Comparison of ENCODE assay signal across 11 cellular contexts in genomic region chr1:2206813-2207488, GRCh38. TPM values are rescaled to one million over a fixed set of nuclear protein-coding genes. Genes with fewer than 3 reads are reported as not detected.
DNase-seq lines count a peak whose midpoint lies in the region; ATAC-seq, FAIRE-seq and TF ChIP-seq lines count a peak whose summit lies in the region.
"Had no signal": no experiment of that assay in that cellular context is flagged by ENCODE, and none has a peak within 500 bp of the region (broad histone marks: within the 10 kb centered on the region; RNA-seq: fewer than 3 reads in every experiment).

No MANE protein-coding gene starts in this region.

- H3K4me3 Mint-ChIP-seq in activated CD4-positive, alpha-beta memory T cell treated with anti-CD3 and anti-CD28 coated beads, Interleukin-2, amount 10 ng/mL, durations not matched to agents 7 days and 5 days, result peak overlapping the region; percentile 10
- H3K4me3 Mint-ChIP-seq in activated CD4-positive, alpha-beta memory T cell treated with anti-CD3 and anti-CD28 coated beads for 36 hours, result no peak overlapping the region
- H3K4me3 Mint-ChIP-seq in nephron, result peak overlapping the region; percentile 58 to 64 (median 58)

- POLR2A ChIA-PET in activated CD4-positive, alpha-beta memory T cell treated with anti-CD3 and anti-CD28 coated beads, Interleukin-2, amount 10 ng/mL, durations not matched to agents 7 days and 5 days (lab: Charles Lee), result interaction anchor here (0.9 to 1.4 kb wide), 4 partner anchors 8 to 185 kb away, joined by 3 to 4 read pairs (median 4); partner anchors contain the start of genes FAAP20, MORN1 and RER1
- POLR2A ChIA-PET in activated CD4-positive, alpha-beta memory T cell treated with anti-CD3 and anti-CD28 coated beads for 36 hours (lab: Charles Lee), result interaction anchor here (0.6 kb wide), 1 partner anchor 571 kb away, joined by 3 read pairs; no protein-coding TSS in a partner anchor

- no peak for ATAC-seq in upper lobe of left lung (ENCODE audit: low FRiP score in 2 of 2)

- intact Hi-C loops in activated CD4-positive, alpha-beta memory T cell treated with anti-CD3 and anti-CD28 coated beads for 36 hours (cut with micrococcal nuclease), result no loop called here
- intact Hi-C loops in posterior cingulate gyrus (cut with DNase I), result loop anchor here (10.0 kb wide), 1 partner anchor 378 kb away; the partner anchor contains the start of gene PRXL2B

- no peaks in the 10 kb centered on the region for H3K36me3 Mint-ChIP-seq in activated CD4-positive, alpha-beta memory T cell treated with anti-CD3 and anti-CD28 coated beads, Interleukin-2, amount 10 ng/mL, durations not matched to agents 7 days and 5 days (ENCODE audit: low read depth)
- no peaks in the 10 kb centered on the region for H3K36me3 Mint-ChIP-seq in activated CD4-positive, alpha-beta memory T cell treated with anti-CD3 and anti-CD28 coated beads for 36 hours
- no peaks in the 10 kb centered on the region for H3K36me3 Mint-ChIP-seq in nephron (ENCODE audit: low read depth)

- CTCF ChIA-PET in activated CD4-positive, alpha-beta memory T cell treated with anti-CD3 and anti-CD28 coated beads, Interleukin-2, amount 10 ng/mL, durations not matched to agents 7 days and 5 days (lab: Charles Lee), result interaction anchor here (0.8 to 1.2 kb wide), 2 partner anchors 12 kb away, joined by 3 read pairs; partner anchors contain the start of gene FAAP20
- CTCF ChIA-PET in activated CD4-positive, alpha-beta memory T cell treated with anti-CD3 and anti-CD28 coated beads for 36 hours (lab: Charles Lee), result interaction anchor here (0.8 to 1.6 kb wide), 4 partner anchors 12 to 175 kb away, joined by 3 to 8 read pairs (median 4); partner anchors contain the start of gene FAAP20

- 82 to 84% methylated on average over 16 of the region's 16 CpGs for WGBS in upper lobe of left lung, 2 donors
- WGBS in small intestine, 3 donors, result 55 to 76% (median 71%) methylated on average over 14 to 16 of the region's 16 CpGs

- no peak for FAIRE-seq in small intestine (lab: Jason Lieb, UNC)

- no peak for TF ChIP-seq POLR2A in upper lobe of left lung (IDR thresholded peaks at IDR 0.05)

- no peaks in the 10 kb centered on the region for H3K9me3 ChIP-seq in upper lobe of left lung
- no peaks in the 10 kb centered on the region for H3K9me3 ChIP-seq in small intestine (ENCODE audit: control insufficient read depth, low read depth)

- no peak for DNase-seq in activated CD4-positive, alpha-beta memory T cell treated with anti-CD3 and anti-CD28 coated beads, Interleukin-2, amount 10 ng/mL, durations not matched to agents 7 days and 5 days
- no peak for DNase-seq in activated CD4-positive, alpha-beta memory T cell treated with anti-CD3 and anti-CD28 coated beads for 36 hours
- DNase-seq in epithelial cell of proximal tubule (ENCODE audit: low read depth) (no peak), upper lobe of left lung (peak in 1 of 2 donors; percentile 20), posterior cingulate gyrus (no peak), small intestine (no peak), SK-N-DZ (ENCODE audit: low spot score) (no peak)
- DNase-seq: H9, MM.1S, NCI-H446 treated with DMSO at 0.1 percent for 48 hours had no signal

- no peaks in the 10 kb centered on the region for H3K36me3 ChIP-seq in upper lobe of left lung
- H3K36me3 ChIP-seq in small intestine (ENCODE audit: control insufficient read depth in 2 of 2, insufficient read depth in 2 of 2, low read length in 2 of 2), result no peaks in the 10 kb centered on the region

- H3K4me3 ChIP-seq in epithelial cell of proximal tubule (ENCODE audit: low read depth, low read length), result peak overlapping the region; percentile 26
- no peak overlapping the region for H3K4me3 ChIP-seq in upper lobe of left lung
- H3K4me3 ChIP-seq in small intestine (ENCODE audit: low read depth in 1 of 2, low read length in 2 of 2), result no peak overlapping the region

- peaks cover 8% of the 10 kb centered on the region for H3K4me1 Mint-ChIP-seq in activated CD4-positive, alpha-beta memory T cell treated with anti-CD3 and anti-CD28 coated beads, Interleukin-2, amount 10 ng/mL, durations not matched to agents 7 days and 5 days
- peaks cover 3% of the 10 kb centered on the region for H3K4me1 Mint-ChIP-seq in activated CD4-positive, alpha-beta memory T cell treated with anti-CD3 and anti-CD28 coated beads for 36 hours (ENCODE audit: low read depth)
- peaks cover 37% of the 10 kb centered on the region for H3K4me1 Mint-ChIP-seq in nephron

- H3K4me1 ChIP-seq in upper lobe of left lung, result peaks cover 31 to 69% (median 47%) of the 10 kb centered on the region in 4 donors
- H3K4me1 ChIP-seq in small intestine (ENCODE audit: control insufficient read depth in 2 of 2, insufficient read depth in 1 of 2, low read depth in 1 of 2, low read length in 1 of 2), result peaks cover 4 to 8% of the 10 kb centered on the region in 2 donors

- no peak for TF ChIP-seq EP300 in upper lobe of left lung (IDR thresholded peaks at IDR 0.05)

- H3K27ac Mint-ChIP-seq in activated CD4-positive, alpha-beta memory T cell treated with anti-CD3 and anti-CD28 coated beads, Interleukin-2, amount 10 ng/mL, durations not matched to agents 7 days and 5 days, result no peak overlapping the region
- H3K27ac Mint-ChIP-seq in activated CD4-positive, alpha-beta memory T cell treated with anti-CD3 and anti-CD28 coated beads for 36 hours, result no peak overlapping the region
- H3K27ac Mint-ChIP-seq in nephron, result peak overlapping the region; percentile 80 to 92 (median 84)
- H3K27ac Mint-ChIP-seq: H9 had no signal

- H3K27me3 Mint-ChIP-seq in activated CD4-positive, alpha-beta memory T cell treated with anti-CD3 and anti-CD28 coated beads, Interleukin-2, amount 10 ng/mL, durations not matched to agents 7 days and 5 days, result peaks cover 4% of the 10 kb centered on the region
- H3K27me3 Mint-ChIP-seq in activated CD4-positive, alpha-beta memory T cell treated with anti-CD3 and anti-CD28 coated beads for 36 hours, result no peaks in the 10 kb centered on the region
- no peaks in the 10 kb centered on the region for H3K27me3 Mint-ChIP-seq in nephron (ENCODE audit: low read depth)

- TF ChIP-seq CTCF in epithelial cell of proximal tubule (conservative IDR thresholded peaks at IDR 0.05; ENCODE audit: low read depth, low read length), result no peak
- TF ChIP-seq CTCF in nephron (IDR thresholded peaks at IDR 0.05; ENCODE audit: unreplicated experiment in 3 of 3), result no peak
- TF ChIP-seq CTCF in upper lobe of left lung (IDR thresholded peaks at IDR 0.05), result no peak

- no peaks in the 10 kb centered on the region for H3K9me3 Mint-ChIP-seq in activated CD4-positive, alpha-beta memory T cell treated with anti-CD3 and anti-CD28 coated beads, Interleukin-2, amount 10 ng/mL, durations not matched to agents 7 days and 5 days
- no peaks in the 10 kb centered on the region for H3K9me3 Mint-ChIP-seq in activated CD4-positive, alpha-beta memory T cell treated with anti-CD3 and anti-CD28 coated beads for 36 hours
- H3K9me3 Mint-ChIP-seq in nephron, result no peaks in the 10 kb centered on the region
- H3K9me3 Mint-ChIP-seq: H9 had no signal

- H3K27me3 ChIP-seq in upper lobe of left lung (no peaks in the 10 kb centered on the region), small intestine (ENCODE audit: control insufficient read depth in 2 of 2, insufficient read depth in 2 of 2, low read length in 2 of 2) (no peaks in the 10 kb centered on the region)

- peak overlapping the region; percentile 76 to 90 (median 84) for H3K27ac ChIP-seq in upper lobe of left lung
- H3K27ac ChIP-seq in small intestine (ENCODE audit: low read depth in 1 of 2, low read length in 1 of 2), result peak overlapping the region in 1 of 2 donors; percentile 61

RNA-seq across cellular contexts. Expression of gene FAAP20, which starts 12.4 kb away (rescaled TPM):
- total RNA-seq in activated CD4-positive, alpha-beta memory T cell treated with anti-CD3 and anti-CD28 coated beads, Interleukin-2, amount 10 ng/mL, durations not matched to agents 7 days and 5 days, result 10 to 100 TPM; 53.4 to 57.1 TPM
- total RNA-seq in activated CD4-positive, alpha-beta memory T cell treated with anti-CD3 and anti-CD28 coated beads for 36 hours, result 10 to 100 TPM; 64.9 to 69.8 TPM
- 40.0 and 63.3 TPM in 2 replicates for total RNA-seq in epithelial cell of proximal tubule
- total RNA-seq in upper lobe of left lung, result 10 to 100 TPM; 26.7 to 88.0 (median 66.8) TPM
- 10 to 100 TPM; 20.6 to 51.4 (median 39.4) TPM for polyA plus RNA-seq in small intestine
- 31.2 and 35.3 TPM in 2 replicates for polyA plus RNA-seq in SK-N-DZ (2014; cell fraction: cytosol; rRNA removed)
- 35.9 and 59.0 TPM in 2 replicates for polyA plus RNA-seq in SK-N-DZ (2014; cell fraction: nucleus; rRNA removed)

RNA-seq across cellular contexts. Expression of gene SKI, which starts 21.2 kb away (rescaled TPM):
- total RNA-seq in activated CD4-positive, alpha-beta memory T cell treated with anti-CD3 and anti-CD28 coated beads, Interleukin-2, amount 10 ng/mL, durations not matched to agents 7 days and 5 days, result 10 to 100 TPM; 58.0 to 61.5 TPM
- total RNA-seq in activated CD4-positive, alpha-beta memory T cell treated with anti-CD3 and anti-CD28 coated beads for 36 hours, result 10 to 100 TPM; 28.3 to 28.9 TPM
- total RNA-seq in epithelial cell of proximal tubule (13.5 and 20.2 TPM in 2 replicates), upper lobe of left lung (100 to 1,000 TPM in 3 of 6 donors, 10 to 100 TPM in 3; 57.3 to 108 (median 96.9) TPM)
- polyA plus RNA-seq in small intestine, result 10 to 100 TPM in 1 of 3 donors, 1 to 10 TPM in 2; 4.2 to 17.8 (median 5.4) TPM
- polyA plus RNA-seq in SK-N-DZ (2014; cell fraction: cytosol; rRNA removed), result 2.4 and 3.1 TPM in 2 replicates
- 1.2 and 7.3 TPM in 2 replicates for polyA plus RNA-seq in SK-N-DZ (2014; cell fraction: nucleus; rRNA removed)

Comparison
In these comparisons a context has a peak if more than half of its experiments do, and no peak if none do; other contexts are left out.
1. H3K27ac Mint-ChIP-seq: peak in nephron (3 of 3); none in activated CD4-positive, alpha-beta memory T cell treated with anti-CD3 and anti-CD28 coated beads, Interleukin-2, amount 10 ng/mL, durations not matched to agents 7 days and 5 days (single experiment) and activated CD4-positive, alpha-beta memory T cell treated with anti-CD3 and anti-CD28 coated beads for 36 hours (single experiment).